In the genomic region with DNA sequence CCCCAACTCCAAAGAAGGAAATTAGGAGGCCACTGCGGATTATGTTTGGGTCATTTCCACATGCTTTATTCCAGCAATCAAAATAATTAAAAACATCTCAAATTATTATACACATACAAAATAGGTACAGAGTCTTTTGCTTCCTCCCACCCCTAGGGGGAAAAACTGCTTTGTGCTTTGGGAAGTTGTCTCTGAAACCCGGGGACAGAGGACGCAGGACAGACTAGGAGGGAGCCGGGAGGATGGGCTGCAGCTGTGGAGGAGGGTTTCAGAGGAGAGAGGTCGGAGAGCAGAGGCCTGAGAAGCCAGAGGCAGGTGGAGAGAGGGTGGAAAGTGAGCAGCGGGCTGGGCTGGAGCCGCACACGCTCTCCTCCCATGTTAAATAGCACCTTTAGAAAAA, we compare ENCODE assay signal across 11 cellular contexts. TPM values are rescaled to one million over a fixed set of nuclear protein-coding genes. Genes with fewer than 3 reads are reported as not detected.
DNase-seq lines count a peak whose midpoint lies in the region; ATAC-seq and TF ChIP-seq lines count a peak whose summit lies in the region.
"Had no signal": no experiment of that assay in that cellular context is flagged by ENCODE, and none has a peak within 500 bp of the region (broad histone marks: within the 10 kb centered on the region; RNA-seq: fewer than 3 reads in every experiment).

No MANE protein-coding gene starts in this region.

- TF ChIP-seq CTCF in osteocyte (IDR thresholded peaks at IDR 0.05): peak; percentile 39

- H3K4me1 Mint-ChIP-seq in osteocyte (ENCODE audit: unreplicated experiment): peaks cover 91% of the 10 kb centered on the region

- no peak overlapping the region for H3K27ac ChIP-seq in effector memory CD4-positive, alpha-beta T cell (ENCODE audit: insufficient read depth, low read length, poor library complexity, severe bottlenecking)

- no peak for ATAC-seq in HG03342 (IDR thresholded peaks at IDR 0.05; ENCODE audit: unreplicated experiment)
- no peak for ATAC-seq in GM21825 (IDR thresholded peaks at IDR 0.05; ENCODE audit: unreplicated experiment)

- H3K36me3 Mint-ChIP-seq in osteocyte (ENCODE audit: unreplicated experiment): peaks cover 31% of the 10 kb centered on the region

- peak overlapping the region; percentile 98 for H3K27ac Mint-ChIP-seq in osteocyte (ENCODE audit: unreplicated experiment)

- no peaks in the 10 kb centered on the region for H3K9me3 Mint-ChIP-seq in osteocyte (ENCODE audit: unreplicated experiment)

- H3K36me3 ChIP-seq in effector memory CD4-positive, alpha-beta T cell (ENCODE audit: control insufficient read depth, insufficient read depth, low read length): no peaks in the 10 kb centered on the region

- no peaks in the 10 kb centered on the region for H3K27me3 Mint-ChIP-seq in osteocyte (ENCODE audit: unreplicated experiment)

- H3K4me3 ChIP-seq in effector memory CD4-positive, alpha-beta T cell (ENCODE audit: insufficient read depth, low read depth, low read length, poor library complexity, severe bottlenecking): peak overlapping the region; percentile 20

- H3K27me3 ChIP-seq in effector memory CD4-positive, alpha-beta T cell (replicated peaks; ENCODE audit: control insufficient read depth, insufficient read depth, low read length, poor library complexity, severe bottlenecking): no peaks in the 10 kb centered on the region

- DNase-seq in ELR (ENCODE audit: low read depth): peak; percentile 58
- peak; percentile 22 for DNase-seq in NOMO-1 treated with DMSO at 0.1 percent for 48 hours (lab: John Stamatoyannopoulos, UW; ENCODE audit: unreplicated experiment)
- no peak for DNase-seq in effector memory CD4-positive, alpha-beta T cell
- DNase-seq in osteocyte (ENCODE audit: extremely low spot score, unreplicated experiment): no peak
- DNase-seq in cerebellum (ENCODE audit: low spot score): no peak
- DNase-seq in stimulated activated CD4-positive, alpha-beta T cell treated with anti-CD3 and anti-CD28 coated beads, Interleukin-2, amount 100 ng/mL, for 24 hours: no peak
- DNase-seq: activated CD4-positive, CD25-positive, alpha-beta regulatory T cell; KG1; retina had no signal

- no peaks in the 10 kb centered on the region for H3K4me1 ChIP-seq in effector memory CD4-positive, alpha-beta T cell (ENCODE audit: control insufficient read depth, insufficient read depth, low read length, poor library complexity, severe bottlenecking)

- H3K4me3 Mint-ChIP-seq in osteocyte (ENCODE audit: unreplicated experiment): peak overlapping the region; percentile 34

- H3K9me3 ChIP-seq in effector memory CD4-positive, alpha-beta T cell (ENCODE audit: control insufficient read depth, low read length): no peaks in the 10 kb centered on the region

RNA-seq across cellular contexts. Expression of gene COL1A1, which starts 17.4 kb away (rescaled TPM):
- total RNA-seq in osteocyte: 25,918 and 28,023 TPM in 2 replicates
- total RNA-seq in cerebellum: 61.2 TPM

RNA-seq across cellular contexts. Expression of gene SGCA, which starts 18.3 kb away (rescaled TPM):
- 12.0 and 13.0 TPM in 2 replicates for total RNA-seq in osteocyte
- not detected for total RNA-seq in cerebellum

RNA-seq across cellular contexts. Expression of gene PPP1R9B, which starts 33.6 kb away (rescaled TPM):
- total RNA-seq in osteocyte: 175 and 176 TPM in 2 replicates
- 29.1 TPM for total RNA-seq in cerebellum

RNA-seq across cellular contexts. Expression of gene SAMD14, which starts 54.1 kb away (rescaled TPM):
- total RNA-seq in osteocyte: 36.1 and 36.8 TPM in 2 replicates
- 26.2 TPM for total RNA-seq in cerebellum

Comparison
In these comparisons a context has a peak if more than half of its experiments do, and no peak if none do; other contexts are left out.
1. DNase-seq: peak in ELR (single experiment) and NOMO-1 treated with DMSO at 0.1 percent for 48 hours (single experiment); none in effector memory CD4-positive, alpha-beta T cell (0 of 3), osteocyte (single experiment), cerebellum (single experiment) and stimulated activated CD4-positive, alpha-beta T cell treated with anti-CD3 and anti-CD28 coated beads, Interleukin-2, amount 100 ng/mL, for 24 hours (0 of 2).
2. RNA of gene COL1A1, which starts 17.4 kb away (total RNA-seq): 25,918 to 28,023 TPM in osteocyte; 61.2 TPM in cerebellum (single experiment); every median in the first group is over 100 times any median in the second.
3. RNA of gene SGCA, which starts 18.3 kb away (total RNA-seq): 12.0 to 13.0 TPM in osteocyte; not detected in cerebellum (single experiment); every median in the first group is over 10 times any median in the second.